Comparison of ENCODE assay signal across 10 cellular contexts in genomic region chr15:90836296-90836871, GRCh38. TPM values are rescaled to one million over a fixed set of nuclear protein-coding genes. Genes with fewer than 3 reads are reported as not detected.
A peak's percentile ranks its signal among the peaks of the same experiment; 100 is the strongest.
DNase-seq lines count a peak whose midpoint lies in the region; ATAC-seq, FAIRE-seq and TF ChIP-seq lines count a peak whose summit lies in the region.
"Had no signal": no experiment of that assay in that cellular context is flagged by ENCODE, and none has a peak within 500 bp of the region (broad histone marks: within the 10 kb centered on the region; RNA-seq: fewer than 3 reads in every experiment).

No MANE protein-coding gene starts in this region.

- H3K4me1 Mint-ChIP-seq in naive thymus-derived CD4-positive, alpha-beta T cell, result peaks cover 21 to 72% (median 30%) of the 10 kb centered on the region in 7 donors

- H3K4me3 Mint-ChIP-seq in naive thymus-derived CD4-positive, alpha-beta T cell, result peak overlapping the region in 2 of 10 donors; percentile 55 to 76

- H3K27me3 ChIP-seq in IMR-90 (ENCODE audit: control insufficient read depth, insufficient read depth, low read length) (peaks cover 8% of the 10 kb centered on the region), K562 (ENCODE audit: control insufficient read depth in 2 of 2, insufficient read depth in 2 of 2, low read length in 2 of 2) (no peaks in the 10 kb centered on the region)
- H3K27me3 ChIP-seq in naive thymus-derived CD4-positive, alpha-beta T cell (ENCODE audit: control insufficient read depth in 2 of 2, insufficient read depth in 2 of 2, low read length in 2 of 2), result no peaks in the 10 kb centered on the region
- H3K27me3 ChIP-seq: MG63 had no signal

- FAIRE-seq in K562 (lab: Jason Lieb, UNC), result peak; percentile 64
- FAIRE-seq: A204.1 had no signal

- H3K27me3 Mint-ChIP-seq in naive thymus-derived CD4-positive, alpha-beta T cell, result no peaks in the 10 kb centered on the region

- TF ChIP-seq POLR2A in IMR-90 (IDR thresholded peaks at IDR 0.05; ENCODE audit: low read depth, low read length), result no peak
- TF ChIP-seq POLR2A in K562 (conservative IDR thresholded peaks at IDR 0.05), result no peak

- H3K18ac ChIP-seq in IMR-90 (ENCODE audit: low read depth, low read length), result no peak overlapping the region

- H4K20me1 ChIP-seq in IMR-90 (ENCODE audit: insufficient read depth, low read length) (no peaks in the 10 kb centered on the region; the same call in 1 of the 2 replicates), K562 (replicated peaks; ENCODE audit: control insufficient read depth, insufficient read depth, low read length) (no peaks in the 10 kb centered on the region)

- H3K9me3 ChIP-seq in IMR-90 (ENCODE audit: control insufficient read depth, insufficient read depth, low read length) (no peaks in the 10 kb centered on the region), K562 (replicated peaks; ENCODE audit: control insufficient read depth, insufficient read depth, low read depth, low read length) (no peaks in the 10 kb centered on the region)
- no peaks in the 10 kb centered on the region for H3K9me3 ChIP-seq in naive thymus-derived CD4-positive, alpha-beta T cell (ENCODE audit: control insufficient read depth in 2 of 3, low read length in 3 of 3)
- H3K9me3 ChIP-seq: MG63 had no signal

- H3K9ac ChIP-seq in IMR-90 (ENCODE audit: low read depth, low read length) (no peak overlapping the region), K562 (ENCODE audit: insufficient read depth in 1 of 2, low read depth in 2 of 2, low read length in 2 of 2) (peak overlapping the region; percentile 41 to 51; a peak in 3 of 4 replicates)

- no peak overlapping the region for H2BK15ac ChIP-seq in IMR-90 (ENCODE audit: low read depth, low read length)

- H2BK120ac ChIP-seq in IMR-90 (ENCODE audit: low read depth, low read length), result no peak overlapping the region

- H3K9me1 ChIP-seq in IMR-90 (ENCODE audit: insufficient read depth, low read length) (no peaks in the 10 kb centered on the region), K562 (ENCODE audit: control insufficient read depth, insufficient read depth, low read length) (no peaks in the 10 kb centered on the region)

- WGBS in IMR-90 (ENCODE audit: extremely low coverage in 2 of 2, insufficient read length in 1 of 2), 2 experiments, result 45% methylated on average over 5 of the region's 7 CpGs; no CpG with 5 or more reads in 1 of the 2 experiments
- WGBS in K562 (ENCODE audit: insufficient coverage, low coverage, missing lambda C conversion rate), result 19% methylated on average over 7 of the region's 7 CpGs

- intact Hi-C loops in IMR-90 (cut with micrococcal nuclease), result no loop called here
- intact Hi-C loops in K562 (cut with micrococcal nuclease), result no loop called here
- intact Hi-C loops in naive thymus-derived CD4-positive, alpha-beta T cell (cut with micrococcal nuclease), result loop anchor here in 1 of 2 donors (10.0 kb wide), 1 partner anchor 98 kb away; the partner anchor contains the start of genes HDDC3 and UNC45A

- H3K4ac ChIP-seq in IMR-90 (ENCODE audit: low read depth, low read length), result no peak overlapping the region

- H2BK20ac ChIP-seq in IMR-90 (ENCODE audit: low read depth, low read length), result no peak overlapping the region

- H2AK9ac ChIP-seq in IMR-90 (replicated peaks; ENCODE audit: low read depth, low read length, poor library complexity), result no peak overlapping the region

- peak; percentile 65 for TF ChIP-seq EP300 in K562 (IDR thresholded peaks at IDR 0.05; ENCODE audit: low read length)

- H3K27ac ChIP-seq in IMR-90 (ENCODE audit: insufficient read depth, low read length) (no peak overlapping the region), K562 (ENCODE audit: extremely low read depth, low read depth, low read length) (peak overlapping the region; percentile 59; the same call in 1 of the 3 replicates)
- H3K27ac ChIP-seq in naive thymus-derived CD4-positive, alpha-beta T cell (ENCODE audit: low read depth, low read length), result no peak overlapping the region

- no peak overlapping the region for H3K23ac ChIP-seq in IMR-90 (ENCODE audit: low read depth, low read length)

- H3K4me2 ChIP-seq in IMR-90 (ENCODE audit: low read depth, low read length) (peak overlapping the region; percentile 16; the same call in 1 of the 2 replicates), K562 (ENCODE audit: insufficient read depth, low read length) (peak overlapping the region; percentile 54; the same call in 1 of the 2 replicates)

- no peaks in the 10 kb centered on the region for H3K36me3 ChIP-seq in IMR-90 (ENCODE audit: control insufficient read depth, insufficient read depth, low read length)
- H3K36me3 ChIP-seq in K562 (ENCODE audit: control insufficient read depth, insufficient read depth, low read length), result no peaks in the 10 kb centered on the region
- no peaks in the 10 kb centered on the region for H3K36me3 ChIP-seq in naive thymus-derived CD4-positive, alpha-beta T cell (ENCODE audit: control insufficient read depth in 2 of 3, insufficient read depth in 3 of 3, low read length in 3 of 3)
- H3K36me3 ChIP-seq: MG63 had no signal

- peak overlapping the region in 7 of 9 donors; percentile 31 to 91 (median 86) for H3K27ac Mint-ChIP-seq in naive thymus-derived CD4-positive, alpha-beta T cell

- H3K4me1 ChIP-seq in IMR-90 (ENCODE audit: control insufficient read depth, insufficient read depth, low read length) (peaks cover 2% of the 10 kb centered on the region), K562 (replicated peaks in 1 of 2; ENCODE audit: control insufficient read depth in 2 of 2, insufficient read depth in 2 of 2, low read length in 2 of 2) (peaks cover 51 to 60% of the 10 kb centered on the region in 2 experiments)
- peaks cover 18 to 27% of the 10 kb centered on the region in 2 donors for H3K4me1 ChIP-seq in naive thymus-derived CD4-positive, alpha-beta T cell (ENCODE audit: control insufficient read depth in 2 of 2, insufficient read depth in 2 of 2, low read length in 2 of 2)

- H3K36me3 Mint-ChIP-seq in naive thymus-derived CD4-positive, alpha-beta T cell, result peaks cover 0 to 9% (median 0%) of the 10 kb centered on the region in 5 donors

- H4K5ac ChIP-seq in IMR-90 (ENCODE audit: low read depth, low read length), result no peak overlapping the region

- dilution Hi-C loops in IMR-90 (cut with HindIII; ENCODE audit: low sequenced_read_pairs, unreplicated experiment), result no loop called here

- ATAC-seq in IMR-90 (ENCODE audit: low read depth) (peak; percentile 86), K562 (peak; percentile 3; the same call in 1 of the 3 replicates), HG02571 (IDR thresholded peaks at IDR 0.05; ENCODE audit: unreplicated experiment) (no peak)
- no peak for ATAC-seq in naive thymus-derived CD4-positive, alpha-beta T cell

- no peak overlapping the region for H4K91ac ChIP-seq in IMR-90 (ENCODE audit: insufficient read depth, low read depth, low read length)

- H3K79me1 ChIP-seq in IMR-90 (ENCODE audit: low read depth in 1 of 2, low read length in 2 of 2), result no peaks in the 10 kb centered on the region

- peak overlapping the region; percentile 26 for H2AFZ ChIP-seq in IMR-90 (replicated peaks; ENCODE audit: low read length, poor library complexity)
- H2AFZ ChIP-seq in K562 (ENCODE audit: low read depth, low read length), result peak overlapping the region; percentile 74

- no peak overlapping the region for H3K56ac ChIP-seq in IMR-90 (ENCODE audit: extremely low read depth, insufficient read depth, low read length)

- CTCF ChIA-PET in IMR-90 (lab: Yijun Ruan, JAX), result interaction anchor here (0.5 to 0.7 kb wide), 3 partner anchors 18 to 188 kb away, joined by 3 read pairs; no protein-coding TSS in a partner anchor
- CTCF ChIA-PET in K562 (lab: Yijun Ruan, JAX; ENCODE audit: low intra/inter-chr PET ratio), result no interaction called here
- CTCF ChIA-PET in naive thymus-derived CD4-positive, alpha-beta T cell (lab: Charles Lee), result no interaction called here

- TF ChIP-seq CTCF in IMR-90 (conservative IDR thresholded peaks at IDR 0.05; ENCODE audit: low read depth, low read length), result no peak
- TF ChIP-seq CTCF in K562 (IDR thresholded peaks at IDR 0.05 in 2 of 3, conservative IDR thresholded peaks at IDR 0.05 in 1 of 3; ENCODE audit: insufficient read depth in 2 of 3, low read depth in 1 of 3, low read length in 3 of 3), result no peak

- H4K8ac ChIP-seq in IMR-90 (ENCODE audit: low read depth in 2 of 2, low read length in 2 of 2), result no peak overlapping the region

- H3K9me3 Mint-ChIP-seq in naive thymus-derived CD4-positive, alpha-beta T cell, result peaks cover 0 to 1% (median 0%) of the 10 kb centered on the region in 11 donors

- H2AK5ac ChIP-seq in IMR-90 (ENCODE audit: low read depth, low read length), result peak overlapping the region; percentile 56; the same call in 1 of the 2 replicates

- no peak for TF ChIP-seq RAD21 in IMR-90 (IDR thresholded peaks at IDR 0.05; ENCODE audit: low read length)
- no peak for TF ChIP-seq RAD21 in K562 (CRISPR knock-in tag; conservative IDR thresholded peaks at IDR 0.05 in 1 of 2, IDR thresholded peaks at IDR 0.05 in 1 of 2)

- H3K14ac ChIP-seq in IMR-90 (replicated peaks; ENCODE audit: low read depth, low read length), result no peak overlapping the region

- no peak overlapping the region for H2BK5ac ChIP-seq in IMR-90 (ENCODE audit: low read depth, low read length, poor library complexity, severe bottlenecking)

- POLR2A ChIA-PET in IMR-90 (lab: Charles Lee; ENCODE audit: unreplicated experiment), result interaction anchor here (0.6 kb wide), 1 partner anchor 334 kb away, joined by 3 read pairs; no protein-coding TSS in a partner anchor
- POLR2A ChIA-PET in K562 (lab: Yijun Ruan, JAX), result interaction anchor here (0.7 kb wide), 1 partner anchor 95 kb away, joined by 3 read pairs; no protein-coding TSS in a partner anchor
- POLR2A ChIA-PET in naive thymus-derived CD4-positive, alpha-beta T cell (lab: Charles Lee), result interaction anchor here (0.7 kb wide), 1 partner anchor 183 kb away, joined by 3 read pairs; no protein-coding TSS in a partner anchor

- in situ Hi-C loops in IMR-90 (cut with MboI; ENCODE audit: low sequenced_read_pairs), result no loop called here
- in situ Hi-C loops in K562 (cut with MboI), result no loop called here

- H3K79me2 ChIP-seq in K562 (ENCODE audit: control insufficient read depth, insufficient read depth, low read length), result no peaks in the 10 kb centered on the region

- H3K4me3 ChIP-seq in IMR-90 (ENCODE audit: insufficient read depth, low read depth, low read length) (no peak overlapping the region), K562 (no peak overlapping the region)
- no peak overlapping the region for H3K4me3 ChIP-seq in naive thymus-derived CD4-positive, alpha-beta T cell (ENCODE audit: low read length)
- H3K4me3 ChIP-seq: MG63 had no signal

- BruUV-seq in IMR-90 (replicated peaks; lab: Mats Ljungman, UMichigan) (no TSS peak), K562 (replicated peaks; lab: Mats Ljungman, UMichigan) (no TSS peak)

- peak; percentile 29 for DNase-seq in NCI-H345 (lab: John Stamatoyannopoulos, UW)
- DNase-seq in NCI-H345 treated with DMSO at 0.1 percent for 48 hours (lab: John Stamatoyannopoulos, UW; ENCODE audit: unreplicated experiment), result no peak
- DNase-seq in IMR-90, result peak; percentile 91
- DNase-seq in K562 (ENCODE audit: extremely low read depth in 1 of 4, low spot score in 3 of 4), result peak; percentile 64 to 74 (median 66)
- DNase-seq in naive thymus-derived CD4-positive, alpha-beta T cell, result no peak
- DNase-seq in OCI-M2 (lab: John Stamatoyannopoulos, UW; ENCODE audit: unreplicated experiment), result no peak
- DNase-seq in cerebellar cortex (ENCODE audit: low spot score), result no peak
- DNase-seq: MG63 had no signal

RNA-seq across cellular contexts. Expression of gene FURIN, which starts 32.0 kb away (rescaled TPM):
- total RNA-seq in IMR-90 (2012; rRNA removed) (30.8 and 34.8 TPM in 2 replicates), K562 (2014; rRNA removed) (49.9 and 69.9 TPM in 2 replicates), K562 (2014; rRNA removed; fragmentation: Illumina TruSeq; extraction: Trizol) (10.0 and 11.7 TPM in 2 replicates), K562 (2015; rRNA removed; fragmentation: Illumina TruSeq; extraction: Trizol) (34.8 and 36.0 TPM in 2 replicates), K562 (2021) (93.5 and 99.9 TPM in 2 replicates)
- polyA plus RNA-seq in IMR-90 (2012; rRNA removed) (54.3 and 59.5 TPM in 2 replicates), K562 (2011; rRNA removed) (22.4 and 30.8 TPM in 2 replicates), K562 (2014; fragmentation: Illumina TruSeq; extraction: Trizol) (36.4 and 61.7 TPM in 2 replicates), K562 (2014; fragmentation: Nextera tagmentation; extraction: Ambion mirVana) (1 to 10 TPM in 1 of 2 experiments, under 1 TPM in 1; 0.92 to 1.1 TPM), K562 (2014; rRNA removed) (49.1 and 50.3 TPM in 2 replicates)
- 63.9 and 93.8 TPM in 2 replicates for polyA plus RNA-seq in IMR-90 (2012; cell fraction: cytosol; rRNA removed)
- 31.1 and 62.0 TPM in 2 replicates for polyA plus RNA-seq in IMR-90 (2012; cell fraction: nucleus; rRNA removed; ENCODE audit: low replicate concordance)
- 29.3 and 88.9 TPM in 2 replicates for total RNA-seq in K562 (2011; cell fraction: chromatin; rRNA removed; ENCODE audit: low replicate concordance)
- 101 and 110 TPM in 2 replicates for total RNA-seq in K562 (2011; cell fraction: nucleolus; rRNA removed)
- 63.1 TPM in 2 replicates for total RNA-seq in K562 (2011; cell fraction: nucleoplasm; rRNA removed)
- 31.2 and 60.1 TPM in 2 replicates for polyA plus RNA-seq in K562 (2011; cell fraction: cytosol; rRNA removed)
- 42.7 and 71.3 TPM in 2 replicates for polyA plus RNA-seq in K562 (2011; cell fraction: nucleus; rRNA removed)
- 74.8 and 95.4 TPM in 2 replicates for polyA plus RNA-seq in K562 (2012)
- 12.3 and 17.9 TPM in 2 replicates for polyA minus RNA-seq in K562 (2011; rRNA and poly(A)+ RNA removed)
- polyA minus RNA-seq in K562 (2011; cell fraction: cytosol; rRNA and poly(A)+ RNA removed), result 47.5 and 65.9 TPM in 2 replicates
- polyA minus RNA-seq in K562 (2011; cell fraction: nucleus; rRNA and poly(A)+ RNA removed), result 24.6 and 32.0 TPM in 2 replicates
- 100 to 1,000 TPM in 1 of 5 experiments, 10 to 100 TPM in 4; 31.8 to 516 (median 58.9) TPM for total RNA-seq in naive thymus-derived CD4-positive, alpha-beta T cell
- 1 to 10 TPM; 2.0 to 4.0 TPM for polyA plus RNA-seq in naive thymus-derived CD4-positive, alpha-beta T cell

RNA-seq across cellular contexts. Expression of gene FES, which starts 47.9 kb away (rescaled TPM):
- total RNA-seq in IMR-90 (2012; rRNA removed), result 9.7 and 11.7 TPM in 2 replicates
- polyA plus RNA-seq in IMR-90 (2012; rRNA removed), result 10.5 and 12.5 TPM in 2 replicates
- polyA plus RNA-seq in IMR-90 (2012; cell fraction: cytosol; rRNA removed), result 7.8 and 7.9 TPM in 2 replicates
- 61.9 and 147 TPM in 2 replicates for polyA plus RNA-seq in IMR-90 (2012; cell fraction: nucleus; rRNA removed; ENCODE audit: low replicate concordance)
- total RNA-seq in K562 (2011; cell fraction: chromatin; rRNA removed; ENCODE audit: low replicate concordance), result 3.7 and 18.5 TPM in 2 replicates
- 5.1 and 10.8 TPM in 2 replicates for total RNA-seq in K562 (2011; cell fraction: nucleolus; rRNA removed)
- total RNA-seq in K562 (2011; cell fraction: nucleoplasm; rRNA removed), result 3.3 and 6.0 TPM in 2 replicates
- 0.86 and 1.6 TPM in 2 replicates for total RNA-seq in K562 (2014; rRNA removed)
- total RNA-seq in K562 (2014; rRNA removed; fragmentation: Illumina TruSeq; extraction: Trizol), result 0.73 and 1.1 TPM in 2 replicates
- 0.72 and 1.1 TPM in 2 replicates for total RNA-seq in K562 (2015; rRNA removed; fragmentation: Illumina TruSeq; extraction: Trizol)
- 1.3 and 2.6 TPM in 2 replicates for total RNA-seq in K562 (2021)
- polyA plus RNA-seq in K562 (2011; rRNA removed), result 0.38 and 1.0 TPM in 2 replicates
- polyA plus RNA-seq in K562 (2011; cell fraction: cytosol; rRNA removed), result 0.83 and 1.2 TPM in 2 replicates
- polyA plus RNA-seq in K562 (2011; cell fraction: nucleus; rRNA removed), result 4.8 and 6.6 TPM in 2 replicates
- polyA plus RNA-seq in K562 (2012), result 1.1 and 2.8 TPM in 2 replicates
- 0.55 and 0.66 TPM in 2 replicates for polyA plus RNA-seq in K562 (2014; fragmentation: Illumina TruSeq; extraction: Trizol)
- polyA plus RNA-seq in K562 (2014; fragmentation: Nextera tagmentation; extraction: Ambion mirVana), result under 1 TPM; 0.82 to 0.91 TPM
- polyA plus RNA-seq in K562 (2014; rRNA removed), result 0.78 and 2.5 TPM in 2 replicates
- polyA minus RNA-seq in K562 (2011; rRNA and poly(A)+ RNA removed), result 0.14 and 0.45 TPM in 2 replicates
- 0.86 and 2.5 TPM in 2 replicates for polyA minus RNA-seq in K562 (2011; cell fraction: cytosol; rRNA and poly(A)+ RNA removed)
- polyA minus RNA-seq in K562 (2011; cell fraction: nucleus; rRNA and poly(A)+ RNA removed), result 4.0 and 4.3 TPM in 2 replicates
- 10 to 100 TPM in 2 of 5 experiments, 1 to 10 TPM in 3; 2.3 to 78.6 (median 9.1) TPM for total RNA-seq in naive thymus-derived CD4-positive, alpha-beta T cell
- not detected for polyA plus RNA-seq in naive thymus-derived CD4-positive, alpha-beta T cell

Comparison
In these comparisons a context has a peak if more than half of its experiments do, and no peak if none do; other contexts are left out.
1. DNase-seq: peak in NCI-H345 (single experiment), IMR-90 (single experiment) and K562 (4 of 4); none in NCI-H345 treated with DMSO at 0.1 percent for 48 hours (single experiment), naive thymus-derived CD4-positive, alpha-beta T cell (0 of 9), OCI-M2 (single experiment) and cerebellar cortex (single experiment).
2. ATAC-seq: peak in IMR-90 (single experiment) and K562 (single experiment); none in naive thymus-derived CD4-positive, alpha-beta T cell (single experiment) and HG02571 (single experiment).